ENCODE assay signal across 1 cellular context in genomic region chr1:195851804-195852203, GRCh38.
TF ChIP-seq lines count a peak whose summit lies in the region.

No MANE protein-coding gene starts in this region.

TF ChIP-seq in H1, 55 proteins besides CTCF, POLR2A, EP300 and RAD21:
- TF ChIP-seq SP4 (IDR thresholded peaks at IDR 0.05; ENCODE audit: low read length): no peak
